1 cellular context compared by ENCODE assay signal in genomic region chr19:39052243-39052746, GRCh38.
TF ChIP-seq lines count a peak whose summit lies in the region.

No MANE protein-coding gene starts in this region.

TF ChIP-seq in HepG2, 621 proteins besides CTCF, POLR2A, EP300 and RAD21 (continued from another document):
- TF ChIP-seq STAG1 (CRISPR knock-in tag; IDR thresholded peaks at IDR 0.05): peak; percentile 79
- no peak for TF ChIP-seq ZNF17 (CRISPR knock-in tag; IDR thresholded peaks at IDR 0.05)
- TF ChIP-seq ZNF839 (CRISPR knock-in tag; IDR thresholded peaks at IDR 0.05; ENCODE audit: borderline replicate concordance): 0 out of 2 replicates have a peak, but pooled peaks have one; percentile 30
- 0 out of 2 replicates have a peak, but pooled peaks have one; percentile 13 for TF ChIP-seq ZFX (CRISPR knock-in tag; IDR thresholded peaks at IDR 0.05; ENCODE audit: low read depth)
- TF ChIP-seq KDM6A (CRISPR knock-in tag; IDR thresholded peaks at IDR 0.05; ENCODE audit: low read depth): no peak
- TF ChIP-seq TEAD3 (CRISPR knock-in tag; optimal IDR thresholded peaks at IDR 0.05; ENCODE audit: borderline replicate concordance): peak; percentile 21
- TF ChIP-seq ZNF768 (CRISPR knock-in tag; IDR thresholded peaks at IDR 0.05): peak; percentile 42; the same call in 1 of the 2 replicates
- TF ChIP-seq ZMYM4 (CRISPR knock-in tag; IDR thresholded peaks at IDR 0.05): no peak
- peak; percentile 66; the same call in 1 of the 2 replicates for TF ChIP-seq ZNF580 (CRISPR knock-in tag; IDR thresholded peaks at IDR 0.05; ENCODE audit: borderline replicate concordance, low read depth)
- TF ChIP-seq MBD4 (IDR thresholded peaks at IDR 0.05; ENCODE audit: borderline replicate concordance, low read length): no peak
- TF ChIP-seq ZBTB7A (CRISPR knock-in tag; IDR thresholded peaks at IDR 0.05): no peak
- TF ChIP-seq ZNF83 (CRISPR knock-in tag; IDR thresholded peaks at IDR 0.05; ENCODE audit: borderline replicate concordance): peak; percentile 65; the same call in 1 of the 2 replicates
- TF ChIP-seq HNF4A (CRISPR knock-in tag; IDR thresholded peaks at IDR 0.05): 0 out of 2 replicates have a peak, but pooled peaks have one; percentile 14
- no peak for TF ChIP-seq FOXA3 (CRISPR knock-in tag; IDR thresholded peaks at IDR 0.05)
- TF ChIP-seq MED8 (CRISPR knock-in tag; IDR thresholded peaks at IDR 0.05; ENCODE audit: insufficient replicate concordance): no peak
- TF ChIP-seq BCL3 (CRISPR knock-in tag; IDR thresholded peaks at IDR 0.05): no peak
- TF ChIP-seq HNRNPL (IDR thresholded peaks at IDR 0.05; ENCODE audit: low read depth, low read length): 0 out of 2 replicates have a peak, but pooled peaks have one; percentile 34
- peak; percentile 30; the same call in 1 of the 2 replicates for TF ChIP-seq MYC (CRISPR knock-in tag; IDR thresholded peaks at IDR 0.05; ENCODE audit: borderline replicate concordance)
- TF ChIP-seq MIER2 (CRISPR knock-in tag; IDR thresholded peaks at IDR 0.05): 0 out of 2 replicates have a peak, but pooled peaks have one; percentile 19
- TF ChIP-seq ZFP91 (CRISPR knock-in tag; IDR thresholded peaks at IDR 0.05; ENCODE audit: borderline replicate concordance): peak; percentile 36
- TF ChIP-seq ZNF441 (CRISPR knock-in tag; IDR thresholded peaks at IDR 0.05; ENCODE audit: borderline replicate concordance): no peak
- no peak; the same call in 1 of the 2 replicates for TF ChIP-seq FOSL2 (CRISPR knock-in tag; IDR thresholded peaks at IDR 0.05)
- TF ChIP-seq ARNT2 (CRISPR knock-in tag; IDR thresholded peaks at IDR 0.05; ENCODE audit: low read depth): peak; percentile 48; the same call in 1 of the 2 replicates
- no peak for TF ChIP-seq TFDP1 (CRISPR knock-in tag; IDR thresholded peaks at IDR 0.05; ENCODE audit: borderline replicate concordance)
- no peak for TF ChIP-seq THAP9 (CRISPR knock-in tag; IDR thresholded peaks at IDR 0.05; ENCODE audit: borderline replicate concordance)
- no peak for TF ChIP-seq ZNF431 (CRISPR knock-in tag; IDR thresholded peaks at IDR 0.05; ENCODE audit: borderline replicate concordance, low read depth)
- TF ChIP-seq KDM3A (CRISPR knock-in tag; IDR thresholded peaks at IDR 0.05; ENCODE audit: low read depth): no peak
- TF ChIP-seq IKZF5 (CRISPR knock-in tag; IDR thresholded peaks at IDR 0.05): 0 out of 2 replicates have a peak, but pooled peaks have one; percentile 33
- TF ChIP-seq ZBTB42 (CRISPR knock-in tag; IDR thresholded peaks at IDR 0.05): no peak
- peak; percentile 16; the same call in 1 of the 2 replicates for TF ChIP-seq SMC3 (IDR thresholded peaks at IDR 0.05; ENCODE audit: low read length)
- TF ChIP-seq SIX1 (CRISPR knock-in tag; IDR thresholded peaks at IDR 0.05; ENCODE audit: borderline replicate concordance): no peak
- no peak for TF ChIP-seq CCDC6 (CRISPR knock-in tag; IDR thresholded peaks at IDR 0.05)
- peak; percentile 48 for TF ChIP-seq ZNF687 (CRISPR knock-in tag; IDR thresholded peaks at IDR 0.05)
- 0 out of 2 replicates have a peak, but pooled peaks have one; percentile 26 for TF ChIP-seq THAP11 (CRISPR knock-in tag; IDR thresholded peaks at IDR 0.05)
- TF ChIP-seq HMGXB3 (CRISPR knock-in tag; IDR thresholded peaks at IDR 0.05; ENCODE audit: borderline replicate concordance): no peak
- no peak for TF ChIP-seq ZNF546 (CRISPR knock-in tag; conservative IDR thresholded peaks at IDR 0.05)
- no peak for TF ChIP-seq ZSCAN12 (CRISPR knock-in tag; IDR thresholded peaks at IDR 0.05)
- TF ChIP-seq PCBP2 (optimal IDR thresholded peaks at IDR 0.05; ENCODE audit: low read depth, low read length, poor library complexity, severe bottlenecking): no peak
- TF ChIP-seq ZBTB7B (CRISPR knock-in tag; IDR thresholded peaks at IDR 0.05): peak; percentile 63; the same call in 1 of the 2 replicates
- TF ChIP-seq CENPT (CRISPR knock-in tag; IDR thresholded peaks at IDR 0.05; ENCODE audit: low read depth): no peak
- no peak for TF ChIP-seq THAP7 (CRISPR knock-in tag; IDR thresholded peaks at IDR 0.05)
- TF ChIP-seq KLF9 (CRISPR knock-in tag; IDR thresholded peaks at IDR 0.05; ENCODE audit: low read depth): no peak
TF ChIP-seq in HepG2: peak in this region for 23.
